Comparison of ENCODE assay signal across 27 cellular contexts in the genomic region with DNA sequence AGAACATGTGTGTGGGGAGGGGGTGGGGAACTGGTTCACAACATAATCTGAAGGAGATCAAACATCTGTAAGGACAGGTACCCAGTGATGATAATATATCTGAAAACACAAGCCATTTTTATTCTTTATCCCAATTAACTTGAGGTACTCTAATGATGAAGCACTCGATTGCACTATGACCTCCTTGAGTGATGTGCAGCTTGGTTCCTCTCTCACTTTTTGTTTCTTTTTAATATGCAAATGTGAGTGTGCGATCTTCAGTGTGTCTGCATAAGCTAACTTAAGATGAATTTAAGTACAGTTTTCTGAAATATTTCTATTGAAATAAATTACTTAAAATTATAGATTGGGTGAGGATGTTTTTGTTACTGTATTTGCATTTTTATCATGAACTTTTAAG. TPM values are rescaled to one million over a fixed set of nuclear protein-coding genes. Genes with fewer than 3 reads are reported as not detected.
A peak's percentile ranks its signal among the peaks of the same experiment; 100 is the strongest.
DNase-seq lines count a peak whose midpoint lies in the region; ATAC-seq lines count a peak whose summit lies in the region.
"Had no signal": no experiment of that assay in that cellular context is flagged by ENCODE, and none has a peak within 500 bp of the region (broad histone marks: within the 10 kb centered on the region; RNA-seq: fewer than 3 reads in every experiment).

No MANE protein-coding gene starts in this region.

- H3K27me3 Mint-ChIP-seq in naive B cell: no peaks in the 10 kb centered on the region
- H3K27me3 Mint-ChIP-seq: activated naive CD8-positive, alpha-beta T cell treated with anti-CD3 and anti-CD28 coated beads for 36 hours; naive thymus-derived CD8-positive, alpha-beta T cell; progenitor cell of endocrine pancreas had no signal

- DNase-seq in naive B cell: no peak
- DNase-seq in stimulated activated CD4-positive, alpha-beta T cell treated with anti-CD3 and anti-CD28 coated beads, Interleukin-4, amount 100 ng/mL, for 1 hour: no peak
- no peak for DNase-seq in OCI-M1 (lab: John Stamatoyannopoulos, UW)
- no peak for DNase-seq in activated CD4-positive, alpha-beta T cell treated with anti-CD3 and anti-CD28 coated beads for 1 hour
- DNase-seq in activated T-cell treated with anti-CD3 and anti-CD28 coated beads, Interleukin-2, amount 50 U/mL, for 1 hour: no peak
- DNase-seq: activated CD4-positive, alpha-beta T cell treated with anti-CD3 and anti-CD28 coated beads for 4 hours; activated gamma-delta T cell; activated naive CD8-positive, alpha-beta T cell treated with anti-CD3 and anti-CD28 coated beads for 36 hours; CD8-positive, alpha-beta T cell; effector CD4-positive, alpha-beta T cell; hippocampal formation; IMR-90; lower lobe of right lung; naive thymus-derived CD8-positive, alpha-beta T cell; NCI-H1694; NCI-H82; right lobe of liver; spleen; stimulated activated CD4-positive, alpha-beta T cell treated with anti-CD3 and anti-CD28 coated beads, Interleukin-2, amount 100 ng/mL, for 24 hours; stimulated activated CD8-positive, alpha-beta memory T cell treated with anti-CD3 and anti-CD28 coated beads, Interleukin-4, amount 100 ng/mL, for 48 hours; thyroid gland had no signal

- peaks cover 0 to 29% (median 14%) of the 10 kb centered on the region in 7 donors for H3K9me3 Mint-ChIP-seq in naive B cell
- H3K9me3 Mint-ChIP-seq: T-helper 2 cell treated with Interferon-gamma antibody and Interleukin-4, amounts not matched to agents 5 μg/mL and 100 μg/mL, for 36 hours had no signal

- H3K4me3 Mint-ChIP-seq in naive B cell: peak overlapping the region in 2 of 8 donors; percentile 32 to 37
- H3K4me3 Mint-ChIP-seq: activated naive CD8-positive, alpha-beta T cell treated with anti-CD3 and anti-CD28 coated beads for 36 hours; CD8-positive, alpha-beta T cell; naive thymus-derived CD8-positive, alpha-beta T cell; T-helper 2 cell treated with Interferon-gamma antibody and Interleukin-4, amounts not matched to agents 5 μg/mL and 100 μg/mL, for 36 hours had no signal

- peaks cover 28 to 66% (median 55%) of the 10 kb centered on the region in 3 donors for H3K4me1 Mint-ChIP-seq in naive B cell
- H3K4me1 Mint-ChIP-seq: activated naive CD8-positive, alpha-beta T cell treated with anti-CD3 and anti-CD28 coated beads for 36 hours had no signal

- ATAC-seq in GM18517 (IDR thresholded peaks at IDR 0.05; ENCODE audit: unreplicated experiment) (peak; percentile 72), GM21367 (IDR thresholded peaks at IDR 0.05; ENCODE audit: unreplicated experiment) (peak; percentile 60), HG03342 (IDR thresholded peaks at IDR 0.05; ENCODE audit: unreplicated experiment) (peak; percentile 60), naive B cell (ENCODE audit: low read depth in 2 of 2) (peak; percentile 69 to 74)
- ATAC-seq: CD8-positive, alpha-beta T cell; lower lobe of right lung; naive thymus-derived CD8-positive, alpha-beta T cell; right lobe of liver had no signal

- peaks cover 29 to 51% of the 10 kb centered on the region in 2 donors for H3K36me3 Mint-ChIP-seq in naive B cell

- peak overlapping the region in 4 of 6 donors; percentile 7 to 71 (median 60) for H3K27ac Mint-ChIP-seq in naive B cell
- H3K27ac Mint-ChIP-seq: activated naive CD8-positive, alpha-beta T cell treated with anti-CD3 and anti-CD28 coated beads for 36 hours; CD8-positive, alpha-beta T cell; naive thymus-derived CD8-positive, alpha-beta T cell; progenitor cell of endocrine pancreas; T-helper 2 cell treated with Interferon-gamma antibody and Interleukin-4, amounts not matched to agents 5 μg/mL and 100 μg/mL, for 36 hours had no signal

RNA-seq across cellular contexts. Expression of gene ANGPTL1, which starts 50.6 kb away (rescaled TPM):
- 1 to 10 TPM in 2 of 6 donors, under 1 TPM in 3, not detected in 1; 0.38 to 1.4 (median 0.89) TPM for polyA plus RNA-seq in naive B cell (ENCODE audit: low read depth in 6 of 6)
- polyA plus RNA-seq: H1; naive thymus-derived CD8-positive, alpha-beta T cell had no signal
